ENCODE assay signal across 1 cellular context in genomic region chr19:46347985-46348384, GRCh38.
TF ChIP-seq lines count a peak whose summit lies in the region.

No MANE protein-coding gene starts in this region.

TF ChIP-seq in HepG2, 621 proteins besides CTCF, POLR2A, EP300 and RAD21:
- TF ChIP-seq YEATS4 (CRISPR knock-in tag; IDR thresholded peaks at IDR 0.05; ENCODE audit: borderline replicate concordance) = no peak
- no peak for TF ChIP-seq ZBTB39 (CRISPR knock-in tag; IDR thresholded peaks at IDR 0.05)
- no peak for TF ChIP-seq ZUFSP (CRISPR knock-in tag; IDR thresholded peaks at IDR 0.05; ENCODE audit: borderline replicate concordance)
- no peak for TF ChIP-seq MTF1 (CRISPR knock-in tag; IDR thresholded peaks at IDR 0.05)
- TF ChIP-seq ZNF281 (CRISPR knock-in tag; IDR thresholded peaks at IDR 0.05; ENCODE audit: borderline replicate concordance) = no peak
- TF ChIP-seq XRCC5 (optimal IDR thresholded peaks at IDR 0.05; ENCODE audit: low read length) = no peak
